37 cellular contexts compared by ENCODE assay signal in the genomic region with DNA sequence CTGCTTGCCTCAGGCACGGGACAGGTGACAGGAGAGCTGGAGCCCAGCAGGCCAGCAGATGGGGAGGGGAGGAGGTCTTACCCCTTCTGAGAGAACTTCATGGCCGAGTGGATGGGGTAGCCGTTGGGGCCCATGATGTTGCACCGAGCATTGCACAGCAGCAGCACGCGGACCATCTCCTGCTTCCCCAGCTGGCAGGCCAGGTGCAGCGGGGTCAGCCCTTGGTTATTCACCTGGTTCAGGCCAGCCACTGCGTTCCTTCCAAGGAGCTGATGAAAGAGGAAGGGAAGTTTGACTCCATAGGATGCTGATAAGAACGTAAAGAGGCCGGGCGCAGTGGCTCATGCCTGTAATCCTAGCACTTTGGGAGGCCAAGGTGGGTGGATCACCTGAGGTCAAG. TPM values are rescaled to one million over a fixed set of nuclear protein-coding genes. Genes with fewer than 3 reads are reported as not detected.
"Had no signal": no experiment of that assay in that cellular context is flagged by ENCODE, and none has a peak within 500 bp of the region (broad histone marks: within the 10 kb centered on the region; RNA-seq: fewer than 3 reads in every experiment).

No MANE protein-coding gene starts in this region.

- H3K36me3 ChIP-seq: thoracic aorta, vagina had no signal

- H3K4me3 Mint-ChIP-seq: activated CD4-positive, alpha-beta memory T cell treated with anti-CD3 and anti-CD28 coated beads for 36 hours; activated CD4-positive, alpha-beta T cell treated with anti-CD3 and anti-CD28 coated beads, Interleukin-2, amount 10 ng/mL, durations not matched to agents 24 days and 14 days; activated naive CD4-positive, alpha-beta T cell treated with anti-CD3 and anti-CD28 coated beads, Interleukin-2, amount 10 ng/mL, durations not matched to agents 7 days and 5 days; activated naive CD8-positive, alpha-beta T cell treated with anti-CD3 and anti-CD28 coated beads, Interleukin-2, amount 50 U/mL, for 24 hours; mesothelial cell of epicardium; naive B cell; neural crest cell; T-helper 1 cell treated with Interleukin-12 subunit alpha and Interleukin-12 subunit beta and Interleukin-4 antibody, amounts not matched to agents 30 μg/mL and 1 μg/mL, for 36 hours had no signal

- FAIRE-seq: islet of Langerhans, TTC549 had no signal

- H3K9me3 ChIP-seq: esophagus muscularis mucosa, heart right ventricle, psoas muscle, thoracic aorta, vagina had no signal

- H3K4me1 ChIP-seq: esophagus muscularis mucosa, parathyroid adenoma, psoas muscle, vagina had no signal

- H3K9me3 Mint-ChIP-seq: activated CD4-positive, alpha-beta memory T cell treated with anti-CD3 and anti-CD28 coated beads for 36 hours; activated CD4-positive, alpha-beta T cell treated with anti-CD3 and anti-CD28 coated beads, Interleukin-2, amount 10 ng/mL, durations not matched to agents 24 days and 14 days; activated naive CD4-positive, alpha-beta T cell treated with anti-CD3 and anti-CD28 coated beads, Interleukin-2, amount 10 ng/mL, durations not matched to agents 7 days and 5 days; activated naive CD8-positive, alpha-beta T cell treated with anti-CD3 and anti-CD28 coated beads, Interleukin-2, amount 50 U/mL, for 24 hours; naive B cell; neural crest cell; T-helper 1 cell treated with Interleukin-12 subunit alpha and Interleukin-12 subunit beta and Interleukin-4 antibody, amounts not matched to agents 30 μg/mL and 1 μg/mL, for 36 hours had no signal

- DNase-seq: activated CD4-positive, alpha-beta memory T cell treated with anti-CD3 and anti-CD28 coated beads for 36 hours; activated CD4-positive, alpha-beta T cell treated with anti-CD3 and anti-CD28 coated beads, Interleukin-2, amount 10 ng/mL, durations not matched to agents 24 days and 14 days; activated CD8-positive, alpha-beta memory T cell treated with anti-CD3 and anti-CD28 coated beads, Interleukin-2, amount 50 U/mL, for 4 hours; activated gamma-delta T cell; activated naive CD8-positive, alpha-beta T cell treated with anti-CD3 and anti-CD28 coated beads, Interleukin-2, amount 50 U/mL, for 24 hours; activated T-cell treated with anti-CD3 and anti-CD28 coated beads, Interleukin-2, amount 50 U/mL, for 1 hour; amygdala; central memory CD4-positive, alpha-beta T cell; dermis blood vessel endothelial cell; effector CD4-positive, alpha-beta T cell; foreskin melanocyte; heart right ventricle; left cardiac atrium; mammary epithelial cell; naive B cell; nucleus accumbens; psoas muscle; stimulated activated CD4-positive, alpha-beta T cell treated with anti-CD3 and anti-CD28 coated beads, Interleukin-12 subunit alpha, Interleukin-12 subunit beta, amount 100 ng/mL, for 4 hours; stimulated activated CD4-positive, alpha-beta T cell treated with anti-CD3 and anti-CD28 coated beads, Interleukin-4, amount 100 ng/mL, for 1 hour; stimulated activated naive CD8-positive, alpha-beta T cell treated with anti-CD3 and anti-CD28 coated beads, Interleukin-15, Interleukin-2, amounts not matched to agents 100 U/mL and 50 U/mL, for 24 hours; SW 1271; T-helper 9 cell; trophoblast cell had no signal

- H3K27ac Mint-ChIP-seq: activated CD4-positive, alpha-beta memory T cell treated with anti-CD3 and anti-CD28 coated beads for 36 hours; activated CD4-positive, alpha-beta T cell treated with anti-CD3 and anti-CD28 coated beads, Interleukin-2, amount 10 ng/mL, durations not matched to agents 24 days and 14 days; activated naive CD4-positive, alpha-beta T cell treated with anti-CD3 and anti-CD28 coated beads, Interleukin-2, amount 10 ng/mL, durations not matched to agents 7 days and 5 days; activated naive CD8-positive, alpha-beta T cell treated with anti-CD3 and anti-CD28 coated beads, Interleukin-2, amount 50 U/mL, for 24 hours; mesothelial cell of epicardium; naive B cell; T-helper 1 cell treated with Interleukin-12 subunit alpha and Interleukin-12 subunit beta and Interleukin-4 antibody, amounts not matched to agents 30 μg/mL and 1 μg/mL, for 36 hours had no signal

- H3K4me1 Mint-ChIP-seq: naive B cell had no signal

- H3K9ac ChIP-seq: parathyroid adenoma had no signal

- H3K27me3 ChIP-seq: esophagus muscularis mucosa, heart right ventricle, vagina had no signal

- H3K27me3 Mint-ChIP-seq: activated CD4-positive, alpha-beta memory T cell treated with anti-CD3 and anti-CD28 coated beads for 36 hours; activated CD4-positive, alpha-beta T cell treated with anti-CD3 and anti-CD28 coated beads, Interleukin-2, amount 10 ng/mL, durations not matched to agents 24 days and 14 days; activated naive CD4-positive, alpha-beta T cell treated with anti-CD3 and anti-CD28 coated beads, Interleukin-2, amount 10 ng/mL, durations not matched to agents 7 days and 5 days; activated naive CD8-positive, alpha-beta T cell treated with anti-CD3 and anti-CD28 coated beads, Interleukin-2, amount 50 U/mL, for 24 hours; naive B cell had no signal

- H3K4me3 ChIP-seq: esophagus muscularis mucosa, heart right ventricle, psoas muscle, thoracic aorta, vagina had no signal

- ATAC-seq: activated naive CD8-positive, alpha-beta T cell treated with anti-CD3 and anti-CD28 coated beads, Interleukin-2, amount 50 U/mL, for 24 hours; heart right ventricle; left cardiac atrium; psoas muscle; stimulated activated naive CD8-positive, alpha-beta T cell treated with anti-CD3 and anti-CD28 coated beads, Interleukin-15, Interleukin-2, amounts not matched to agents 100 U/mL and 50 U/mL, for 24 hours had no signal

- H3K27ac ChIP-seq: esophagus muscularis mucosa, heart right ventricle, parathyroid adenoma, psoas muscle, thoracic aorta, vagina, VCaP had no signal

RNA-seq across cellular contexts. Expression of a gene that starts 29.4 kb away (rescaled TPM):
- total RNA-seq: dermis blood vessel endothelial cell, skeletal muscle tissue, vagina had no signal

RNA-seq across cellular contexts. Expression of a gene that starts 55.9 kb away (rescaled TPM):
- total RNA-seq: activated CD4-positive, alpha-beta T cell treated with anti-CD3 and anti-CD28 coated beads, Interleukin-2, amount 10 ng/mL, durations not matched to agents 24 days and 14 days; dermis blood vessel endothelial cell; glomerular endothelial cell; liver; mammary epithelial cell had no signal
- polyA plus RNA-seq: mammary epithelial cell had no signal
